19 cellular contexts compared by ENCODE assay signal in the genomic region with DNA sequence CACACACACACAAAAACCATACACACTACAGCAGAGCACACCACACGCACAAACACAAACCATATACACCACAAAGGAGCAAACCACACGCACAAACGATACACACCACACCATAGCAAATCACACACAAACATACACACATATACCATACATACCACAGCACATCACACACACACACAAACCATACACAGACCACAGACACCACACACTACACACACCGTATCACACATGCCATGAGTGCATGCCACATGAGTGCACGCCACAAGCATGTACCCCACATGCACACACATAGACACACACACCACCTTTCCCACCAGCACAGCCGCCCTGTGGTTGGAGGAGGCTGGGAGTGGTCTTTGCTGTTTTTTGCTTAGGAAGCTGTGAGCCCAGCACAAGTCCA.
"Had no signal": no experiment of that assay in that cellular context is flagged by ENCODE, and none has a peak within 500 bp of the region (broad histone marks: within the 10 kb centered on the region; RNA-seq: fewer than 3 reads in every experiment).

No MANE protein-coding gene starts in this region.

- H3K4me3 Mint-ChIP-seq: activated CD4-positive, alpha-beta T cell treated with anti-CD3 and anti-CD28 coated beads, Interleukin-2, amount 10 ng/mL, durations not matched to agents 24 days and 14 days; activated CD8-positive, alpha-beta T cell treated with anti-CD3 and anti-CD28 coated beads for 36 hours; activated naive CD4-positive, alpha-beta T cell treated with anti-CD3 and anti-CD28 coated beads, Interleukin-2, amount 10 ng/mL, durations not matched to agents 7 days and 5 days; activated naive CD8-positive, alpha-beta T cell; activated naive CD8-positive, alpha-beta T cell treated with anti-CD3 and anti-CD28 coated beads, Interleukin-2, amount 50 U/mL, for 24 hours; activated T-cell treated with anti-CD3 and anti-CD28 coated beads, Interleukin-2, amount 50 U/mL, for 24 hours; brain had no signal

- H3K27ac Mint-ChIP-seq: activated CD4-positive, alpha-beta T cell treated with anti-CD3 and anti-CD28 coated beads, Interleukin-2, amount 10 ng/mL, durations not matched to agents 24 days and 14 days; activated CD8-positive, alpha-beta T cell treated with anti-CD3 and anti-CD28 coated beads for 36 hours; activated naive CD4-positive, alpha-beta T cell treated with anti-CD3 and anti-CD28 coated beads, Interleukin-2, amount 10 ng/mL, durations not matched to agents 7 days and 5 days; activated naive CD8-positive, alpha-beta T cell; activated naive CD8-positive, alpha-beta T cell treated with anti-CD3 and anti-CD28 coated beads, Interleukin-2, amount 50 U/mL, for 24 hours; activated T-cell treated with anti-CD3 and anti-CD28 coated beads, Interleukin-2, amount 50 U/mL, for 24 hours had no signal

- DNase-seq: activated CD4-positive, alpha-beta T cell treated with anti-CD3 and anti-CD28 coated beads, Interleukin-2, amount 10 ng/mL, durations not matched to agents 24 days and 14 days; activated CD4-positive, alpha-beta T cell treated with anti-CD3 and anti-CD28 coated beads, Interleukin-2, amount 50 U/mL, for 4 hours; activated CD8-positive, alpha-beta T cell treated with anti-CD3 and anti-CD28 coated beads for 36 hours; activated effector memory CD4-positive, alpha-beta T cell treated with Interleukin-2 at 50 U/mL for 16 hours; activated naive CD4-positive, alpha-beta T cell treated with anti-CD3 and anti-CD28 coated beads, Interleukin-2, amount 10 ng/mL, durations not matched to agents 7 days and 5 days; activated naive CD8-positive, alpha-beta T cell treated with anti-CD3 and anti-CD28 coated beads, Interleukin-2, amount 50 U/mL, for 24 hours; activated T-cell treated with anti-CD3 and anti-CD28 coated beads, Interleukin-2, amount 50 U/mL, for 24 hours; cerebellar nuclear complex; Karpas-422; KBM-7; MG63; NCI-H1048; NCI-H1436 treated with DMSO at 0.1 percent for 48 hours; OCI-M1; T1000 had no signal

- H3K9me3 ChIP-seq: MG63 had no signal

- H3K36me3 Mint-ChIP-seq: activated naive CD4-positive, alpha-beta T cell treated with anti-CD3 and anti-CD28 coated beads, Interleukin-2, amount 10 ng/mL, durations not matched to agents 7 days and 5 days; activated naive CD8-positive, alpha-beta T cell; brain had no signal

- H3K36me3 ChIP-seq: MG63, SJCRH30 had no signal

- H3K4me1 ChIP-seq: SJCRH30 had no signal

- H3K4me1 Mint-ChIP-seq: activated CD4-positive, alpha-beta T cell treated with anti-CD3 and anti-CD28 coated beads, Interleukin-2, amount 10 ng/mL, durations not matched to agents 24 days and 14 days; activated naive CD4-positive, alpha-beta T cell treated with anti-CD3 and anti-CD28 coated beads, Interleukin-2, amount 10 ng/mL, durations not matched to agents 7 days and 5 days; activated naive CD8-positive, alpha-beta T cell treated with anti-CD3 and anti-CD28 coated beads, Interleukin-2, amount 50 U/mL, for 24 hours had no signal

- H3K27me3 Mint-ChIP-seq: activated CD4-positive, alpha-beta T cell treated with anti-CD3 and anti-CD28 coated beads, Interleukin-2, amount 10 ng/mL, durations not matched to agents 24 days and 14 days; activated CD8-positive, alpha-beta T cell treated with anti-CD3 and anti-CD28 coated beads for 36 hours; activated naive CD4-positive, alpha-beta T cell treated with anti-CD3 and anti-CD28 coated beads, Interleukin-2, amount 10 ng/mL, durations not matched to agents 7 days and 5 days; activated naive CD8-positive, alpha-beta T cell; activated naive CD8-positive, alpha-beta T cell treated with anti-CD3 and anti-CD28 coated beads, Interleukin-2, amount 50 U/mL, for 24 hours; activated T-cell treated with anti-CD3 and anti-CD28 coated beads, Interleukin-2, amount 50 U/mL, for 24 hours; brain had no signal

- H3K27ac ChIP-seq: SJCRH30, SK-N-MC had no signal

- ATAC-seq: activated CD8-positive, alpha-beta T cell treated with anti-CD3 and anti-CD28 coated beads for 36 hours; activated naive CD8-positive, alpha-beta T cell treated with anti-CD3 and anti-CD28 coated beads, Interleukin-2, amount 50 U/mL, for 24 hours had no signal

- H3K27me3 ChIP-seq: MG63, SJCRH30 had no signal

- H3K9me3 Mint-ChIP-seq: activated CD4-positive, alpha-beta T cell treated with anti-CD3 and anti-CD28 coated beads, Interleukin-2, amount 10 ng/mL, durations not matched to agents 24 days and 14 days; activated CD8-positive, alpha-beta T cell treated with anti-CD3 and anti-CD28 coated beads for 36 hours; activated naive CD4-positive, alpha-beta T cell treated with anti-CD3 and anti-CD28 coated beads, Interleukin-2, amount 10 ng/mL, durations not matched to agents 7 days and 5 days; activated naive CD8-positive, alpha-beta T cell treated with anti-CD3 and anti-CD28 coated beads, Interleukin-2, amount 50 U/mL, for 24 hours; activated T-cell treated with anti-CD3 and anti-CD28 coated beads, Interleukin-2, amount 50 U/mL, for 24 hours had no signal

- H3K4me3 ChIP-seq: MG63, SJCRH30, SK-N-MC had no signal
